Comparison of ENCODE assay signal across 1 cellular context in genomic region chr17:80709090-80709695, GRCh38.
TF ChIP-seq lines count a peak whose summit lies in the region.

No MANE protein-coding gene starts in this region.

TF ChIP-seq in H1, 55 proteins besides CTCF, POLR2A, EP300 and RAD21 (continued from another document):
- TF ChIP-seq SP1 (IDR thresholded peaks at IDR 0.05; ENCODE audit: low read depth, low read length) (no peak), BCL11A (IDR thresholded peaks at IDR 0.05; ENCODE audit: low read depth in 2 of 2, low read length in 2 of 2) (no peak), SIRT6 (IDR thresholded peaks at IDR 0.05; ENCODE audit: low read length) (no peak), E2F6 (IDR thresholded peaks at IDR 0.05) (no peak), JUND (IDR thresholded peaks at IDR 0.05; ENCODE audit: low read length) (no peak), HDAC2 (IDR thresholded peaks at IDR 0.05; ENCODE audit: borderline replicate concordance in 1 of 2, low read depth in 2 of 2, low read length in 2 of 2) (no peak)
